In genomic region chr4:13547563-13548041, GRCh38 we compare ENCODE assay signal across 8 cellular contexts. TPM values are rescaled to one million over a fixed set of nuclear protein-coding genes. Genes with fewer than 3 reads are reported as not detected.
A peak's percentile ranks its signal among the peaks of the same experiment; 100 is the strongest.
DNase-seq lines count a peak whose midpoint lies in the region; ATAC-seq and TF ChIP-seq lines count a peak whose summit lies in the region.

No MANE protein-coding gene starts in this region.

- H3K36me3 Mint-ChIP-seq in CD8-positive, alpha-beta T cell: no peaks in the 10 kb centered on the region
- peaks cover 7% of the 10 kb centered on the region for H3K36me3 Mint-ChIP-seq in activated CD4-positive, alpha-beta memory T cell treated with anti-CD3 and anti-CD28 coated beads for 36 hours
- no peaks in the 10 kb centered on the region for H3K36me3 Mint-ChIP-seq in type B pancreatic cell

- peaks cover 6% of the 10 kb centered on the region for H3K9me3 Mint-ChIP-seq in CD8-positive, alpha-beta T cell
- H3K9me3 Mint-ChIP-seq in activated CD4-positive, alpha-beta memory T cell treated with anti-CD3 and anti-CD28 coated beads for 36 hours: peaks cover 2% of the 10 kb centered on the region
- no peaks in the 10 kb centered on the region for H3K9me3 Mint-ChIP-seq in type B pancreatic cell

- no peak overlapping the region for H3K27ac ChIP-seq in CD8-positive, alpha-beta T cell (ENCODE audit: low read depth, low read length)

- H3K27me3 ChIP-seq in CD8-positive, alpha-beta T cell (ENCODE audit: insufficient read depth, low read length): peaks cover 40% of the 10 kb centered on the region

- POLR2A ChIA-PET in CD8-positive, alpha-beta T cell (lab: Charles Lee): interaction anchor here (0.6 to 0.8 kb wide), 2 partner anchors 16 to 113 kb away, joined by 3 read pairs; no protein-coding TSS in a partner anchor
- POLR2A ChIA-PET in activated CD4-positive, alpha-beta memory T cell treated with anti-CD3 and anti-CD28 coated beads for 36 hours (lab: Charles Lee): no interaction called here

- peaks cover 72% of the 10 kb centered on the region for H3K27me3 Mint-ChIP-seq in CD8-positive, alpha-beta T cell (ENCODE audit: low read depth)
- peaks cover 65% of the 10 kb centered on the region for H3K27me3 Mint-ChIP-seq in activated CD4-positive, alpha-beta memory T cell treated with anti-CD3 and anti-CD28 coated beads for 36 hours
- peaks cover 76% of the 10 kb centered on the region for H3K27me3 Mint-ChIP-seq in type B pancreatic cell

- no peaks in the 10 kb centered on the region for H3K36me3 ChIP-seq in CD8-positive, alpha-beta T cell (ENCODE audit: insufficient read depth, low read length)

- intact Hi-C loops in CD8-positive, alpha-beta T cell (cut with DNase I, micrococcal nuclease): loop anchor here (1.0 to 5.0 kb wide), 3 partner anchors 700 to 1781 kb away; no protein-coding TSS in a partner anchor
- intact Hi-C loops in activated CD4-positive, alpha-beta memory T cell treated with anti-CD3 and anti-CD28 coated beads for 36 hours (cut with micrococcal nuclease): loop anchor here (2.0 to 5.0 kb wide), 2 partner anchors 63 to 1455 kb away; partner anchors contain the start of genes CPEB2 and RAB28

- CTCF ChIA-PET in CD8-positive, alpha-beta T cell (lab: Charles Lee): interaction anchor here (1.0 kb wide), 2 partner anchors 14 to 26 kb away, joined by 3 to 4 read pairs; no protein-coding TSS in a partner anchor
- CTCF ChIA-PET in activated CD4-positive, alpha-beta memory T cell treated with anti-CD3 and anti-CD28 coated beads for 36 hours (lab: Charles Lee): interaction anchor here (0.9 to 1.9 kb wide), 7 partner anchors 16 to 820 kb away, joined by 3 to 8 read pairs (median 4); no protein-coding TSS in a partner anchor

- H3K9me3 ChIP-seq in CD8-positive, alpha-beta T cell (ENCODE audit: low read length): no peaks in the 10 kb centered on the region

- H3K4me3 ChIP-seq in CD8-positive, alpha-beta T cell (ENCODE audit: low read depth, low read length): peak overlapping the region; percentile 57

- no peak for TF ChIP-seq CTCF in CD8-positive, alpha-beta T cell (IDR thresholded peaks at IDR 0.05)
- TF ChIP-seq CTCF in type B pancreatic cell (conservative IDR thresholded peaks at IDR 0.05): no peak

- peak overlapping the region; percentile 57 for H3K4me3 Mint-ChIP-seq in CD8-positive, alpha-beta T cell
- H3K4me3 Mint-ChIP-seq in activated CD4-positive, alpha-beta memory T cell treated with anti-CD3 and anti-CD28 coated beads for 36 hours: peak overlapping the region; percentile 50
- H3K4me3 Mint-ChIP-seq in type B pancreatic cell: peak overlapping the region; percentile 71

- peaks cover 37% of the 10 kb centered on the region for H3K4me1 Mint-ChIP-seq in CD8-positive, alpha-beta T cell (ENCODE audit: low read depth)
- peaks cover 36% of the 10 kb centered on the region for H3K4me1 Mint-ChIP-seq in activated CD4-positive, alpha-beta memory T cell treated with anti-CD3 and anti-CD28 coated beads for 36 hours (ENCODE audit: low read depth)
- H3K4me1 Mint-ChIP-seq in type B pancreatic cell (ENCODE audit: unreplicated experiment): peaks cover 25% of the 10 kb centered on the region

- DNase-seq in CD8-positive, alpha-beta T cell: peak in 1 of 7 experiments; percentile 45
- DNase-seq in activated CD4-positive, alpha-beta memory T cell treated with anti-CD3 and anti-CD28 coated beads for 36 hours: peak; percentile 55
- peak; percentile 51 for DNase-seq in left kidney (ENCODE audit: low read depth, low spot score)
- no peak for DNase-seq in type B pancreatic cell (ENCODE audit: extremely low spot score, unreplicated experiment)
- no peak for DNase-seq in NCI-H2107 treated with DMSO at 0.1 percent for 48 hours (lab: John Stamatoyannopoulos, UW; ENCODE audit: unreplicated experiment)

- peak; percentile 52 for ATAC-seq in CD8-positive, alpha-beta T cell
- ATAC-seq in HG02759 (IDR thresholded peaks at IDR 0.05; ENCODE audit: unreplicated experiment) (peak; percentile 19), GM19324 (IDR thresholded peaks at IDR 0.05; ENCODE audit: low FRiP score, unreplicated experiment) (no peak), GM18498 (IDR thresholded peaks at IDR 0.05; ENCODE audit: unreplicated experiment) (no peak)

- peaks cover 22% of the 10 kb centered on the region for H3K4me1 ChIP-seq in CD8-positive, alpha-beta T cell (ENCODE audit: insufficient read depth, low read length)

- no peak overlapping the region for H3K27ac Mint-ChIP-seq in CD8-positive, alpha-beta T cell
- H3K27ac Mint-ChIP-seq in activated CD4-positive, alpha-beta memory T cell treated with anti-CD3 and anti-CD28 coated beads for 36 hours: no peak overlapping the region
- no peak overlapping the region for H3K27ac Mint-ChIP-seq in type B pancreatic cell

RNA-seq across cellular contexts. Expression of gene NKX3-2, which starts 3.3 kb away (rescaled TPM):
- total RNA-seq in CD8-positive, alpha-beta T cell: not detected
- not detected for total RNA-seq in activated CD4-positive, alpha-beta memory T cell treated with anti-CD3 and anti-CD28 coated beads for 36 hours
- total RNA-seq in type B pancreatic cell (ENCODE audit: low replicate concordance): 0.79 and 6.0 TPM in 2 replicates

Comparison
In these comparisons a context has a peak if more than half of its experiments do, and no peak if none do; other contexts are left out.
1. ATAC-seq: peak in CD8-positive, alpha-beta T cell (single experiment) and HG02759 (single experiment); none in GM19324 (single experiment) and GM18498 (single experiment).
2. DNase-seq: peak in activated CD4-positive, alpha-beta memory T cell treated with anti-CD3 and anti-CD28 coated beads for 36 hours (single experiment) and left kidney (single experiment); none in type B pancreatic cell (single experiment) and NCI-H2107 treated with DMSO at 0.1 percent for 48 hours (single experiment).
3. Peak in every context shown above with its lines, with median percentiles within 50 percentile points of each other: H3K4me3 Mint-ChIP-seq.